ENCODE assay signal across 7 cellular contexts in genomic region chr3:155079795-155080546, GRCh38. TPM values are rescaled to one million over a fixed set of nuclear protein-coding genes. Genes with fewer than 3 reads are reported as not detected.
DNase-seq lines count a peak whose midpoint lies in the region; ATAC-seq and TF ChIP-seq lines count a peak whose summit lies in the region.

MME (plus strand) TSS chr3:155080319; CDS start chr3:155084168, 3,849 bp downstream.

- ATAC-seq in HG03520 (IDR thresholded peaks at IDR 0.05; ENCODE audit: unreplicated experiment), result no peak
- no peak for ATAC-seq in HG03159 (IDR thresholded peaks at IDR 0.05; ENCODE audit: unreplicated experiment)

- H3K4me1 ChIP-seq in PC-9 (replicated peaks; ENCODE audit: insufficient read depth), result peaks cover 6% of the 10 kb centered on the region; the same call in 1 of the 2 replicates
- H3K4me1 ChIP-seq in mononuclear cell (ENCODE audit: insufficient read depth, low read length), result peaks cover 20% of the 10 kb centered on the region
- H3K4me1 ChIP-seq in uterus, result peaks cover 0 to 7% of the 10 kb centered on the region in 2 donors

- H3K4me3 ChIP-seq in PC-9 (peak within 1 kb of the TSS; percentile 47), mononuclear cell (ENCODE audit: low read length) (peak within 1 kb of the TSS; percentile 44), uterus (peak within 1 kb of the TSS; percentile 30 to 31)

- peak within 1 kb of the TSS; percentile 70 for H3K4me2 ChIP-seq in PC-9

- CTCF ChIA-PET in PC-9 (lab: Charles Lee), result no interaction called here

- no peaks in the 10 kb centered on the region for H3K36me3 ChIP-seq in PC-9 (ENCODE audit: low read depth)
- no peaks in the 10 kb centered on the region for H3K36me3 ChIP-seq in uterus

- no TSS peak for BruUV-seq in PC-9 (replicated peaks; lab: Mats Ljungman, UMichigan)

- no peak for TF ChIP-seq POLR2A in uterus (IDR thresholded peaks at IDR 0.05)

- DNase-seq in H4 (ENCODE audit: low spot score) (peak; percentile 40), PC-9 (peak in 1 of 2 experiments; percentile 34), epidermal melanocyte (ENCODE audit: insufficient read length, low spot score) (peak; percentile 56), uterus (no peak)

- H3K27ac ChIP-seq in PC-9, result no peak within 1 kb of the TSS
- H3K27ac ChIP-seq in uterus, result no peak within 1 kb of the TSS

- no peaks in the 10 kb centered on the region for H4K20me1 ChIP-seq in PC-9 (ENCODE audit: insufficient read depth)

- H3K9me3 ChIP-seq in PC-9 (ENCODE audit: insufficient read depth, low read depth) (peaks cover 5% of the 10 kb centered on the region; the same call in 1 of the 2 replicates), mononuclear cell (ENCODE audit: low read depth, low read length) (peaks cover 8% of the 10 kb centered on the region), uterus (peaks cover 0 to 2% of the 10 kb centered on the region in 2 donors)

- no peaks in the 10 kb centered on the region for H3K79me2 ChIP-seq in PC-9 (ENCODE audit: low read depth)

- no peaks in the 10 kb centered on the region for H3K9me2 ChIP-seq in PC-9 (ENCODE audit: insufficient read depth)

- H3K27me3 ChIP-seq in PC-9 (ENCODE audit: insufficient read depth, low read depth) (peaks cover 17% of the 10 kb centered on the region; the same call in 1 of the 2 replicates), mononuclear cell (ENCODE audit: insufficient read depth, low read length) (peaks cover 32% of the 10 kb centered on the region), uterus (no peaks in the 10 kb centered on the region)

- H2AFZ ChIP-seq in PC-9, result peak within 1 kb of the TSS; percentile 77

- H3F3A ChIP-seq in PC-9 (ENCODE audit: insufficient read depth, low read depth), result no peaks in the 10 kb centered on the region

- intact Hi-C loops in PC-9 (cut with micrococcal nuclease; ENCODE audit: unreplicated experiment) (no loop called here), uterus (cut with DNase I; ENCODE audit: low total_unique reads) (no loop called here)

- no peak for TF ChIP-seq CTCF in PC-9 (conservative IDR thresholded peaks at IDR 0.05)
- TF ChIP-seq CTCF in uterus (IDR thresholded peaks at IDR 0.05), result no peak

- POLR2A ChIA-PET in PC-9 (lab: Charles Lee; ENCODE audit: unreplicated experiment), result no interaction called here

RNA-seq across cellular contexts. Expression of gene MME, which starts in this region (rescaled TPM):
- 8.4 and 16.0 TPM in 2 replicates for total RNA-seq in H4 (2014; rRNA removed; shearing (Covaris generic))
- total RNA-seq in PC-9 (2021) (1.7 and 2.1 TPM in 2 replicates), mononuclear cell (1.7 TPM), uterus (10 to 100 TPM in 1 of 4 donors, 1 to 10 TPM in 3; 1.5 to 96.1 (median 4.2) TPM)

Comparison
In these comparisons a context has a peak if more than half of its experiments do, and no peak if none do; other contexts are left out.
1. DNase-seq: peak in H4 (single experiment) and epidermal melanocyte (single experiment); none in uterus (0 of 2).
2. Peak in every context shown above with its lines, with median percentiles within 50 percentile points of each other: H3K4me3 ChIP-seq.